1 cellular context compared by ENCODE assay signal in genomic region chr19:40090256-40091204, GRCh38.
TF ChIP-seq lines count a peak whose summit lies in the region.

ZNF780A (minus strand) TSS chr19:40090943; CDS start chr19:40084753, 6,190 bp downstream.

TF ChIP-seq in SK-N-SH, 30 proteins besides CTCF, POLR2A, EP300 and RAD21 (continued from another document):
- no peak for TF ChIP-seq IRF3 (IDR thresholded peaks at IDR 0.05; ENCODE audit: low read depth, low read length)
- TF ChIP-seq FOXM1 (IDR thresholded peaks at IDR 0.05; ENCODE audit: low read depth): no peak
- no peak for TF ChIP-seq FOSL2 (IDR thresholded peaks at IDR 0.05; ENCODE audit: borderline replicate concordance, low read depth)
- no peak for TF ChIP-seq RCOR1 (IDR thresholded peaks at IDR 0.05; ENCODE audit: low read length)
- no peak for TF ChIP-seq RFX5 (IDR thresholded peaks at IDR 0.05; ENCODE audit: low read length)
- 0 out of 2 replicates have a peak, but pooled peaks have one; percentile 22 for TF ChIP-seq REST (IDR thresholded peaks at IDR 0.05; ENCODE audit: low read depth, low read length)
- TF ChIP-seq USF1 (IDR thresholded peaks at IDR 0.05; ENCODE audit: borderline replicate concordance, low read depth): no peak
- TF ChIP-seq CHD2 (IDR thresholded peaks at IDR 0.05; ENCODE audit: low read length, partially characterized antibody): no peak
- peak; percentile 65 for TF ChIP-seq MAX (IDR thresholded peaks at IDR 0.05; ENCODE audit: low read depth)
- TF ChIP-seq SMC3 (IDR thresholded peaks at IDR 0.05; ENCODE audit: low read depth, low read length): no peak
- peak; percentile 80 for TF ChIP-seq ELF1 (IDR thresholded peaks at IDR 0.05)
- 0 out of 2 replicates have a peak, but pooled peaks have one; percentile 55 for TF ChIP-seq FOXJ3 (CRISPR knock-in tag; IDR thresholded peaks at IDR 0.05)
- TF ChIP-seq TEAD4 (IDR thresholded peaks at IDR 0.05; ENCODE audit: borderline replicate concordance, insufficient read depth): no peak
- TF ChIP-seq GABPA (IDR thresholded peaks at IDR 0.05; ENCODE audit: low read depth): peak; percentile 79
- TF ChIP-seq GATA2 (CRISPR knock-in tag; IDR thresholded peaks at IDR 0.05): peak; percentile 22; the same call in 1 of the 2 replicates
